Comparison of ENCODE assay signal across 8 cellular contexts in genomic region chr5:157994906-157995519, GRCh38.
DNase-seq lines count a peak whose midpoint lies in the region; ATAC-seq lines count a peak whose summit lies in the region.

No MANE protein-coding gene starts in this region.

- peak; percentile 50 for DNase-seq in SIG-M5 treated with dmso at 0.1 percent for 504 hours (lab: John Stamatoyannopoulos, UW; ENCODE audit: unreplicated experiment)
- no peak for DNase-seq in SIG-M5 (lab: John Stamatoyannopoulos, UW)
- DNase-seq in NCI-H345 treated with DMSO at 0.1 percent for 48 hours (lab: John Stamatoyannopoulos, UW; ENCODE audit: unreplicated experiment), result peak; percentile 25
- peak; percentile 8 to 10 for DNase-seq in activated CD4-positive, alpha-beta T cell treated with anti-CD3 and anti-CD28 coated beads, Interleukin-2, amount 50 U/mL, for 24 hours (ENCODE audit: low read depth in 1 of 2, low spot score in 1 of 2)
- peak; percentile 9 for DNase-seq in effector CD4-positive, alpha-beta T cell
- DNase-seq in lung microvascular endothelial cell (ENCODE audit: low read depth in 2 of 2), result peak; percentile 55 to 65
- DNase-seq in stimulated activated CD8-positive, alpha-beta memory T cell treated with anti-CD3 and anti-CD28 coated beads, Interleukin-2, amount 100 ng/mL, for 48 hours (ENCODE audit: low read depth in 2 of 2), result peak; percentile 22 to 37

- ATAC-seq in HG02938 (IDR thresholded peaks at IDR 0.05; ENCODE audit: unreplicated experiment), result peak; percentile 71
